Comparison of ENCODE assay signal across 8 cellular contexts in the genomic region with DNA sequence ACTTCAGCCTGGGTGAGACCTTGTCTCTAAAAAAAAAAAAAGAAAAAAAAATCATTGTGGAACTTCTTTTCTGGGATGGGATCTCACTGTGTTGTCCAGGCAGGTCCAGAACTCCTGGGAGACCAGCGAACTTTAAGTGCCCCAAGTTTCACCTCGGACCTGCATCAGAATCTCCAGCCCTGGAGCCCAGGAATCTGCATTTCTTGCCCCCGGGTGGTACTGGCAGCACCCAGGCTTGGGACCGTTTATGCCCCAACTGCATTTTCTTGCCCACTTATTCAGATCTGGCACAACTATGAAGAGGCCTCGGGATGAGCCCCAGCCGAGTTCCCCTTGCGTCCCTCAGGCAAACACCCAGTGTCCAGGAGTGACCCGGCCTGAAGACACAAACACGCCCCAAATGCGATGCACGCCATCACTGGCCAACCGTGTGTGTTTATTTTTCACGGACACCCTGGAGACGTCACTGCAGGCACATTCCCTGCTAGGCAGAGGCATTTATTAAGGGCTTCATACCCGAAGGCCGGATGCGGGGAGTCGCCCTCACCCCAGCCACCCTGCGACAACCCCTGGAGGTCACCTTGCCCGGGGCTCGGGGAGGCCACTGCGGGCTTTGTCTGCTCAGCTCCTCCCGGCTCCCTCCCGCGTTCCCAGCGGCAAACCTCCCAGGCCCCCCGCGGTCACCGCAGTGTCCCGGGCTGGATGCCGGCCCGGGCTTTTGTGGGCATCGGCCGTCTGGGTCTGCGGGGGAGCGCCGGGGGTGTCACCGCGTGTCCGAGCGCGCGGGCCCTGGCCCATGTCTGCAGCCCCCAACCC. TPM values are rescaled to one million over a fixed set of nuclear protein-coding genes. Genes with fewer than 3 reads are reported as not detected.
DNase-seq lines count a peak whose midpoint lies in the region; ATAC-seq lines count a peak whose summit lies in the region.

No MANE protein-coding gene starts in this region.

- peak overlapping the region; percentile 57 for H3K4me3 Mint-ChIP-seq in stimulated activated naive CD8-positive, alpha-beta T cell treated with anti-CD3 and anti-CD28 coated beads, Interleukin-15, Interleukin-2, amounts not matched to agents 100 ng/mL and 50 ng/mL, for 24 hours
- H3K4me3 Mint-ChIP-seq in T-helper 17 cell = peak overlapping the region; percentile 9
- H3K4me3 Mint-ChIP-seq in naive thymus-derived CD4-positive, alpha-beta T cell = peak overlapping the region in 7 of 10 donors; percentile 41 to 65 (median 53)

- H3K9me3 Mint-ChIP-seq in stimulated activated naive CD8-positive, alpha-beta T cell treated with anti-CD3 and anti-CD28 coated beads, Interleukin-15, Interleukin-2, amounts not matched to agents 100 ng/mL and 50 ng/mL, for 24 hours = no peaks in the 10 kb centered on the region
- no peaks in the 10 kb centered on the region for H3K9me3 Mint-ChIP-seq in naive thymus-derived CD4-positive, alpha-beta T cell

- no peaks in the 10 kb centered on the region for H3K4me1 ChIP-seq in naive thymus-derived CD4-positive, alpha-beta T cell (ENCODE audit: control insufficient read depth in 2 of 2, insufficient read depth in 2 of 2, low read length in 2 of 2)

- H3K27ac ChIP-seq in naive thymus-derived CD4-positive, alpha-beta T cell (ENCODE audit: low read depth, low read length) = no peak overlapping the region

- no peak for ATAC-seq in stimulated activated naive CD8-positive, alpha-beta T cell treated with anti-CD3 and anti-CD28 coated beads, Interleukin-15, Interleukin-2, amounts not matched to agents 100 U/mL and 50 U/mL, for 24 hours
- ATAC-seq in T-helper 17 cell = no peak
- no peak for ATAC-seq in naive thymus-derived CD4-positive, alpha-beta T cell

- no peak for DNase-seq in stimulated activated naive CD8-positive, alpha-beta T cell treated with anti-CD3 and anti-CD28 coated beads, Interleukin-15, Interleukin-2, amounts not matched to agents 100 U/mL and 50 U/mL, for 24 hours
- DNase-seq in T-helper 17 cell (no peak), fibroblast of gingiva (ENCODE audit: low read depth) (peak; percentile 83), NCI-H446 (lab: John Stamatoyannopoulos, UW) (no peak), HPDE6-E6E7 (ENCODE audit: extremely low spot score) (no peak), T-helper 9 cell (no peak)
- peak in 1 of 9 donors; percentile 28 for DNase-seq in naive thymus-derived CD4-positive, alpha-beta T cell

- H3K27me3 ChIP-seq in naive thymus-derived CD4-positive, alpha-beta T cell (ENCODE audit: control insufficient read depth in 2 of 2, insufficient read depth in 2 of 2, low read length in 2 of 2) = peaks cover 0 to 10% of the 10 kb centered on the region in 2 donors

- H3K36me3 ChIP-seq in naive thymus-derived CD4-positive, alpha-beta T cell (ENCODE audit: control insufficient read depth in 2 of 3, insufficient read depth in 3 of 3, low read length in 3 of 3) = no peaks in the 10 kb centered on the region

- no peak overlapping the region for H3K27ac Mint-ChIP-seq in stimulated activated naive CD8-positive, alpha-beta T cell treated with anti-CD3 and anti-CD28 coated beads, Interleukin-15, Interleukin-2, amounts not matched to agents 100 ng/mL and 50 ng/mL, for 24 hours
- H3K27ac Mint-ChIP-seq in T-helper 17 cell = no peak overlapping the region
- H3K27ac Mint-ChIP-seq in naive thymus-derived CD4-positive, alpha-beta T cell = peak overlapping the region in 1 of 9 donors; percentile 32

- CTCF ChIA-PET in naive thymus-derived CD4-positive, alpha-beta T cell (lab: Charles Lee) = no interaction called here

- no peaks in the 10 kb centered on the region for H3K9me3 ChIP-seq in T-helper 17 cell (ENCODE audit: control insufficient read depth, low read length, poor library complexity, severe bottlenecking)
- H3K9me3 ChIP-seq in naive thymus-derived CD4-positive, alpha-beta T cell (ENCODE audit: control insufficient read depth in 2 of 3, low read length in 3 of 3) = no peaks in the 10 kb centered on the region

- no peak overlapping the region for H3K4me3 ChIP-seq in naive thymus-derived CD4-positive, alpha-beta T cell (ENCODE audit: low read length)

- no peaks in the 10 kb centered on the region for H3K36me3 Mint-ChIP-seq in stimulated activated naive CD8-positive, alpha-beta T cell treated with anti-CD3 and anti-CD28 coated beads, Interleukin-15, Interleukin-2, amounts not matched to agents 100 ng/mL and 50 ng/mL, for 24 hours (ENCODE audit: low read depth)
- H3K36me3 Mint-ChIP-seq in T-helper 17 cell (ENCODE audit: low read depth) = peaks cover 2% of the 10 kb centered on the region
- H3K36me3 Mint-ChIP-seq in naive thymus-derived CD4-positive, alpha-beta T cell = peaks cover 0 to 6% (median 0%) of the 10 kb centered on the region in 5 donors

- peaks cover 32% of the 10 kb centered on the region for H3K27me3 Mint-ChIP-seq in stimulated activated naive CD8-positive, alpha-beta T cell treated with anti-CD3 and anti-CD28 coated beads, Interleukin-15, Interleukin-2, amounts not matched to agents 100 ng/mL and 50 ng/mL, for 24 hours
- peaks cover 24% of the 10 kb centered on the region for H3K27me3 Mint-ChIP-seq in T-helper 17 cell
- H3K27me3 Mint-ChIP-seq in naive thymus-derived CD4-positive, alpha-beta T cell = peaks cover 12 to 37% (median 23%) of the 10 kb centered on the region in 5 donors

- POLR2A ChIA-PET in naive thymus-derived CD4-positive, alpha-beta T cell (lab: Charles Lee) = no interaction called here

- intact Hi-C loops in naive thymus-derived CD4-positive, alpha-beta T cell (cut with micrococcal nuclease) = loop anchor here (1.0 to 2.0 kb wide), 2 partner anchors 11 to 99 kb away; a partner anchor contains a TSS

- peaks cover 3% of the 10 kb centered on the region for H3K4me1 Mint-ChIP-seq in stimulated activated naive CD8-positive, alpha-beta T cell treated with anti-CD3 and anti-CD28 coated beads, Interleukin-15, Interleukin-2, amounts not matched to agents 100 ng/mL and 50 ng/mL, for 24 hours (ENCODE audit: low read depth)
- peaks cover 4% of the 10 kb centered on the region for H3K4me1 Mint-ChIP-seq in T-helper 17 cell
- peaks cover 2 to 10% (median 5%) of the 10 kb centered on the region in 7 donors for H3K4me1 Mint-ChIP-seq in naive thymus-derived CD4-positive, alpha-beta T cell

RNA-seq across cellular contexts. Expression of a gene that starts 0.7 kb away (rescaled TPM):
- total RNA-seq in T-helper 17 cell = 1 to 10 TPM; 1.3 to 3.3 TPM
- total RNA-seq in naive thymus-derived CD4-positive, alpha-beta T cell = 1 to 10 TPM; 1.2 to 3.5 (median 3.0) TPM
- polyA plus RNA-seq in naive thymus-derived CD4-positive, alpha-beta T cell = under 1 TPM; 0.32 to 0.35 TPM

RNA-seq across cellular contexts. Expression of a gene that starts 11.1 kb away (rescaled TPM):
- total RNA-seq in T-helper 17 cell = 10 to 100 TPM; 10.7 to 12.7 TPM
- total RNA-seq in naive thymus-derived CD4-positive, alpha-beta T cell = 100 to 1,000 TPM in 1 of 5 experiments, 10 to 100 TPM in 1, 1 to 10 TPM in 3; 3.5 to 111 (median 7.9) TPM
- polyA plus RNA-seq in naive thymus-derived CD4-positive, alpha-beta T cell = 1 to 10 TPM in 1 of 2 donors, under 1 TPM in 1; 0.59 to 3.4 TPM

RNA-seq across cellular contexts. Expression of a gene that starts 45.8 kb away (rescaled TPM):
- total RNA-seq in T-helper 17 cell = 100 to 1,000 TPM; 393 to 428 TPM
- 100 to 1,000 TPM; 200 to 392 (median 262) TPM for total RNA-seq in naive thymus-derived CD4-positive, alpha-beta T cell
- polyA plus RNA-seq in naive thymus-derived CD4-positive, alpha-beta T cell = 100 to 1,000 TPM in 1 of 2 donors, 10 to 100 TPM in 1; 68.1 to 122 TPM
